ENCODE assay signal across 1 cellular context in the genomic region with DNA sequence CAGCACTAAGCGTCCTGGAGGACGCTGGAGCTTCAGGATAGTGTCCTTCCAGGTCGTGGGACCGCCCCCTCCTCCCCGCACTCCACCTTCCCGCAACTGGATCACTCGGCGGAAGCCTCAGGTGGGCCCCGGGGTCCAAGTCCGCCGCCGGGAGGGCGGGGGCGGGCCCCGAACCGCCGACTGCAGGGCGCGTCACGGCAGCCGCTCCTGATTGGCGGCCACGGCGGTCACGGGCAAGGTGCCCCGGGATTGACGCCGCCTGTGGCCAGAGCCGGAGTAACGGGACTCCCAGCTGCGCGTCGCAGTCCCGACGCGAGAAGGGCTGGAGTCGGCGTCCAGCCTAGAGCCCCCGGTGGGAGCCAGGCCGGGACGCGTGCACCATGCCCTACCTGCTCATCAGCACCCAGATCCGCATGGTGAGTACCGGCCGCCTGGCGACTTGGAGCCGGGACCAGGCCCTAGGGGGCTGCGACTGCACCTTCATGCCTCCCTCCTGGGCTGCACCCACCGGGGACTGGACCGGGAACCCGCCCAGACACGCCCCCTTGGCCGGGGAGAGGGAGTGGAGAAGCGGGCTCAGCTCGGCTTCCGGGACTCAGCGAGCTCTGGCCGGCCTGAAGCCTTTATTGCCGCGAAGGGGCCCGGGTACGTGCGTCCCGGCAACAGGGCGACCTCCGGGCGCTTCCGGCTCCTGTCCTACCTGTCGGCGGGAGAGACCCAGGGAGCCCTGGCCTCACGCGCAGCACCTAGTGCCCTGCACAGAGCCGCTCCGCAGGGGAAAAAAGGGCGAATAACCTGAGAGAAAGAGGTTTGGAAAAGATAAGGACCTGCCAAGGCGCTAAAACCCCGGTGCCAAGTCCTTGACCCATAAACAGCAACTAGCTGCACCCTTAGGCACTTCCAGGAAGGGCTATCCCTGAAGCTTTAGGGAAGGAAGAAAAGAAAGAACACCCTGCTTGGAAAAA.
TF ChIP-seq lines count a peak whose summit lies in the region.

A gene (plus strand): TSS at position 268 of the 965 bp plus-strand sequence. CDS start 113 bp downstream, at position 381.

TF ChIP-seq in HepG2, 621 proteins besides CTCF, POLR2A, EP300 and RAD21 (continued from another document and continues in another):
- TF ChIP-seq, protein P1, sequence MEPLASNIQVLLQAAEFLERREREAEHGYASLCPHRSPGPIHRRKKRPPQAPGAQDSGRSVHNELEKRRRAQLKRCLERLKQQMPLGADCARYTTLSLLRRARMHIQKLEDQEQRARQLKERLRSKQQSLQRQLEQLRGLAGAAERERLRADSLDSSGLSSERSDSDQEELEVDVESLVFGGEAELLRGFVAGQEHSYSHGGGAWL (CRISPR knock-in tag; IDR thresholded peaks at IDR 0.05): peak; percentile 98
- peak; percentile 67; the same call in 1 of the 2 replicates for TF ChIP-seq ETV6 (CRISPR knock-in tag; conservative IDR thresholded peaks at IDR 0.05)
- 0 out of 2 replicates have a peak, but pooled peaks have one; percentile 59 for TF ChIP-seq ZMAT3 (CRISPR knock-in tag; conservative IDR thresholded peaks at IDR 0.05)
- peak; percentile 89 for TF ChIP-seq BORCS8-MEF2B (CRISPR knock-in tag; IDR thresholded peaks at IDR 0.05)
- peak; percentile 49 for TF ChIP-seq RARA (CRISPR knock-in tag; IDR thresholded peaks at IDR 0.05)
- TF ChIP-seq, protein P2, sequence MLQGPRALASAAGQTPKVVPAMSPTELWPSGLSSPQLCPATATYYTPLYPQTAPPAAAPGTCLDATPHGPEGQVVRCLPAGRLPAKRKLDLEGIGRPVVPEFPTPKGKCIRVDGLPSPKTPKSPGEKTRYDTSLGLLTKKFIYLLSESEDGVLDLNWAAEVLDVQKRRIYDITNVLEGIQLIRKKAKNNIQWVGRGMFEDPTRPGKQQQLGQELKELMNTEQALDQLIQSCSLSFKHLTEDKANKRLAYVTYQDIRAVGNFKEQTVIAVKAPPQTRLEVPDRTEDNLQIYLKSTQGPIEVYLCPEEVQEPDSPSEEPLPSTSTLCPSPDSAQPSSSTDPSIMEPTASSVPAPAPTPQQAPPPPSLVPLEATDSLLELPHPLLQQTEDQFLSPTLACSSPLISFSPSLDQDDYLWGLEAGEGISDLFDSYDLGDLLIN (CRISPR knock-in tag; IDR thresholded peaks at IDR 0.05; ENCODE audit: borderline replicate concordance): peak; percentile 58; the same call in 1 of the 2 replicates
- TF ChIP-seq, protein P3, sequence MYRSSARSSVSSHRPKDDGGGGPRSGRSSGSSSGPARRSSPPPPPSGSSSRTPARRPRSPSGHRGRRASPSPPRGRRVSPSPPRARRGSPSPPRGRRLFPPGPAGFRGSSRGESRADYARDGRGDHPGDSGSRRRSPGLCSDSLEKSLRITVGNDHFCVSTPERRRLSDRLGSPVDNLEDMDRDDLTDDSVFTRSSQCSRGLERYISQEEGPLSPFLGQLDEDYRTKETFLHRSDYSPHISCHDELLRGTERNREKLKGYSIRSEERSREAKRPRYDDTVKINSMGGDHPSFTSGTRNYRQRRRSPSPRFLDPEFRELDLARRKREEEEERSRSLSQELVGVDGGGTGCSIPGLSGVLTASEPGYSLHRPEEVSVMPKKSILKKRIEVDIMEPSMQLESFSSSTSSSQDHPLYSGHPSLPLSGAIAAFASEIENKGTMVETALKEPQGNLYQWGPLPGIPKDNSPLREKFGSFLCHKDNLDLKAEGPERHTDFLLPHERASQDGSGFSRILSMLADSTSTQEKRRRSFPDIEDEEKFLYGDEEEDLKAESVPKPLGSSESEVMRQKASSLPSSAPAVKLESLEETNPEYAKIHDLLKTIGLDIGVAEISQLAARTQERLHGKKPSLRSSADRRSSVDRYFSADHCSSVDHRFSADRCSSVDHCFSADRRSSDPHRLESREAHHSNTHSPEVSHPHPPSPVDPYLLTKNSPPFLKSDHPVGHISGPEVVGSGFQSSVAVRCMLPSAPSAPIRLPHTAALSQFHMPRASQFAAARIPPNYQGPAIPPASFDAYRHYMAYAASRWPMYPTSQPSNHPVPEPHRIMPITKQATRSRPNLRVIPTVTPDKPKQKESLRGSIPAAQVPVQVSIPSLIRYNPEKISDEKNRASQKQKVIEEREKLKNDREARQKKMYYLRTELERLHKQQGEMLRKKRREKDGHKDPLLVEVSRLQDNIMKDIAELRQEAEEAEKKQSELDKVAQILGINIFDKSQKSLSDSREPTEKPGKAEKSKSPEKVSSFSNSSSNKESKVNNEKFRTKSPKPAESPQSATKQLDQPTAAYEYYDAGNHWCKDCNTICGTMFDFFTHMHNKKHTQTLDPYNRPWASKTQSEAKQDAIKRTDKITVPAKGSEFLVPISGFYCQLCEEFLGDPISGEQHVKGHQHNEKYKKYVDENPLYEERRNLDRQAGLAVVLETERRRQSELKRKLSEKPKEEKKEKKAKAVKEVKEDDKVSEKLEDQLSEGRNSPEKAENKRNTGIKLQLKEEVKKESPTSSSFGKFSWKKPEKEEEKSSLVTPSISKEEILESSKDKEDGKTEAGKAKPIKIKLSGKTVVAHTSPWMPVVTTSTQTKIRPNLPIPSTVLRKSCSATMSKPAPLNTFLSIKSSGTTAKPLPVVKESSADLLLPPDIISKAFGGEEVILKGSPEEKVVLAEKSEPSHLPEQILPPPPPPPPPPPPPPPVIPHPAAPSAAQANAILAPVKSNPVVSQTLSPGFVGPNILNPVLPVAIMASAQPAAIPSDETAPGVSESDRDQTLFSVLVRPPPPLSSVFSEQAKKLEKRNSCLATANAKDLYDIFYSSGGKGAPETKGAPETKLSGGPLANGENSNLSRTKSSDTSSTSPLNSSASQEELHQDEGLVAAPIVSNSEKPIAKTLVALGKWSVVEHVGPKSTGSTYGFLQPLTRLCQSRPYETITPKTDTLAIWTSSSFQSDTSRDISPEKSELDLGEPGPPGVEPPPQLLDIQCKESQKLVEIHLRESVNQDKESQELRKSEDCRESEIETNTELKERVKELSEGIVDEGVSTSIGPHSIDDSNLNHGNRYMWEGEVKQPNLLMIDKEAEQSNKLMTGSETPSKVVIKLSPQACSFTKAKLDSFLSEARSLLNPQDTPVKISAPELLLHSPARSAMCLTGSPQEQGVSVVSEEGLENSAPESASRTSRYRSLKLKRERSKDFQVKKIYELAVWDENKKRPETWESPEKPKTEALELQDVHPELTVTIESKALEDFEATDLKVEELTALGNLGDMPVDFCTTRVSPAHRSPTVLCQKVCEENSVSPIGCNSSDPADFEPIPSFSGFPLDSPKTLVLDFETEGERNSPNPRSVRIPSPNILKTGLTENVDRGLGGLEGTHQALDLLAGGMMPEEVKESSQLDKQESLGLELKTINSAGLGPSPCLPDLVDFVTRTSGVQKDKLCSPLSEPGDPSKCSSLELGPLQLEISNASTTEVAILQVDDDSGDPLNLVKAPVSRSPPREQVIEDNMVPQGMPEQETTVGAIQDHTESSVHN (CRISPR knock-in tag; IDR thresholded peaks at IDR 0.05): no peak
- peak; percentile 96 for TF ChIP-seq ZNF552 (CRISPR knock-in tag; IDR thresholded peaks at IDR 0.05; ENCODE audit: borderline replicate concordance)
- peak; percentile 81; the same call in 1 of the 2 replicates for TF ChIP-seq GABPB1 (CRISPR knock-in tag; IDR thresholded peaks at IDR 0.05)
- TF ChIP-seq NR2F2 (IDR thresholded peaks at IDR 0.05; ENCODE audit: borderline replicate concordance, low read depth): no peak
- TF ChIP-seq ZNF292 (CRISPR knock-in tag; IDR thresholded peaks at IDR 0.05; ENCODE audit: borderline replicate concordance, low read depth): 0 out of 2 replicates have a peak, but pooled peaks have one; percentile 29
- no peak for TF ChIP-seq STAG1 (CRISPR knock-in tag; IDR thresholded peaks at IDR 0.05)
- TF ChIP-seq SPEN (CRISPR knock-in tag; IDR thresholded peaks at IDR 0.05; ENCODE audit: low read depth): peak; percentile 79
- TF ChIP-seq KDM2A (CRISPR knock-in tag; IDR thresholded peaks at IDR 0.05; ENCODE audit: borderline replicate concordance, low read depth): peak; percentile 95; the same call in 1 of the 2 replicates
- TF ChIP-seq, protein P4, sequence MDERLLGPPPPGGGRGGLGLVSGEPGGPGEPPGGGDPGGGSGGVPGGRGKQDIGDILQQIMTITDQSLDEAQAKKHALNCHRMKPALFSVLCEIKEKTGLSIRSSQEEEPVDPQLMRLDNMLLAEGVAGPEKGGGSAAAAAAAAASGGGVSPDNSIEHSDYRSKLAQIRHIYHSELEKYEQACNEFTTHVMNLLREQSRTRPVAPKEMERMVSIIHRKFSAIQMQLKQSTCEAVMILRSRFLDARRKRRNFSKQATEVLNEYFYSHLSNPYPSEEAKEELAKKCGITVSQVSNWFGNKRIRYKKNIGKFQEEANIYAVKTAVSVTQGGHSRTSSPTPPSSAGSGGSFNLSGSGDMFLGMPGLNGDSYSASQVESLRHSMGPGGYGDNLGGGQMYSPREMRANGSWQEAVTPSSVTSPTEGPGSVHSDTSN (CRISPR knock-in tag; IDR thresholded peaks at IDR 0.05): peak; percentile 47; the same call in 1 of the 2 replicates
- peak; percentile 62; the same call in 1 of the 2 replicates for TF ChIP-seq HES4 (CRISPR knock-in tag; IDR thresholded peaks at IDR 0.05; ENCODE audit: borderline replicate concordance)
- TF ChIP-seq, protein P5, sequence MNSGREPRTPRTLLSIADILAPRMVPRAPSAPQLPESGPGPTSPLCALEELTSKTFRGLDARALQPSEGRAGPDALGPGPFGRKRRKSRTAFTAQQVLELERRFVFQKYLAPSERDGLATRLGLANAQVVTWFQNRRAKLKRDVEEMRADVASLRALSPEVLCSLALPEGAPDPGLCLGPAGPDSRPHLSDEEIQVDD (CRISPR knock-in tag; IDR thresholded peaks at IDR 0.05; ENCODE audit: borderline replicate concordance): peak; percentile 78; the same call in 1 of the 2 replicates
- TF ChIP-seq ZFY (CRISPR knock-in tag; IDR thresholded peaks at IDR 0.05): peak; percentile 71
- TF ChIP-seq GATAD1 (CRISPR knock-in tag; IDR thresholded peaks at IDR 0.05): peak; percentile 43; the same call in 1 of the 2 replicates
- no peak for TF ChIP-seq POLR2AphosphoS2 (IDR thresholded peaks at IDR 0.05; ENCODE audit: low read depth, low read length)
- TF ChIP-seq, protein P6, sequence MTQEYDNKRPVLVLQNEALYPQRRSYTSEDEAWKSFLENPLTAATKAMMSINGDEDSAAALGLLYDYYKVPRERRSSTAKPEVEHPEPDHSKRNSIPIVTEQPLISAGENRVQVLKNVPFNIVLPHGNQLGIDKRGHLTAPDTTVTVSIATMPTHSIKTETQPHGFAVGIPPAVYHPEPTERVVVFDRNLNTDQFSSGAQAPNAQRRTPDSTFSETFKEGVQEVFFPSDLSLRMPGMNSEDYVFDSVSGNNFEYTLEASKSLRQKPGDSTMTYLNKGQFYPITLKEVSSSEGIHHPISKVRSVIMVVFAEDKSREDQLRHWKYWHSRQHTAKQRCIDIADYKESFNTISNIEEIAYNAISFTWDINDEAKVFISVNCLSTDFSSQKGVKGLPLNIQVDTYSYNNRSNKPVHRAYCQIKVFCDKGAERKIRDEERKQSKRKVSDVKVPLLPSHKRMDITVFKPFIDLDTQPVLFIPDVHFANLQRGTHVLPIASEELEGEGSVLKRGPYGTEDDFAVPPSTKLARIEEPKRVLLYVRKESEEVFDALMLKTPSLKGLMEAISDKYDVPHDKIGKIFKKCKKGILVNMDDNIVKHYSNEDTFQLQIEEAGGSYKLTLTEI (CRISPR knock-in tag; conservative IDR thresholded peaks at IDR 0.05): no peak
- TF ChIP-seq NFATC3 (CRISPR knock-in tag; IDR thresholded peaks at IDR 0.05): 0 out of 2 replicates have a peak, but pooled peaks have one; percentile 15
- peak; percentile 48; the same call in 1 of the 2 replicates for TF ChIP-seq ZNF879 (CRISPR knock-in tag; IDR thresholded peaks at IDR 0.05)
- peak; percentile 73; the same call in 1 of the 2 replicates for TF ChIP-seq ZSCAN30 (CRISPR knock-in tag; IDR thresholded peaks at IDR 0.05)
- no peak for TF ChIP-seq ZFYVE20 (CRISPR knock-in tag; IDR thresholded peaks at IDR 0.05; ENCODE audit: borderline replicate concordance, low read depth)
- no peak for TF ChIP-seq NFE2 (CRISPR knock-in tag; IDR thresholded peaks at IDR 0.05)
- TF ChIP-seq SALL2 (CRISPR knock-in tag; IDR thresholded peaks at IDR 0.05): peak; percentile 89; the same call in 1 of the 2 replicates
- TF ChIP-seq ZNF780A (CRISPR knock-in tag; IDR thresholded peaks at IDR 0.05): no peak
- peak; percentile 78; the same call in 1 of the 2 replicates for TF ChIP-seq ZSCAN31 (CRISPR knock-in tag; IDR thresholded peaks at IDR 0.05; ENCODE audit: low read depth)
- TF ChIP-seq ZNF124 (CRISPR knock-in tag; IDR thresholded peaks at IDR 0.05): 0 out of 2 replicates have a peak, but pooled peaks have one; percentile 41
- TF ChIP-seq ZNF354B (CRISPR knock-in tag; IDR thresholded peaks at IDR 0.05): 0 out of 2 replicates have a peak, but pooled peaks have one; percentile 21
- peak; percentile 80 for TF ChIP-seq SALL1 (CRISPR knock-in tag; IDR thresholded peaks at IDR 0.05)
- TF ChIP-seq, protein P7, sequence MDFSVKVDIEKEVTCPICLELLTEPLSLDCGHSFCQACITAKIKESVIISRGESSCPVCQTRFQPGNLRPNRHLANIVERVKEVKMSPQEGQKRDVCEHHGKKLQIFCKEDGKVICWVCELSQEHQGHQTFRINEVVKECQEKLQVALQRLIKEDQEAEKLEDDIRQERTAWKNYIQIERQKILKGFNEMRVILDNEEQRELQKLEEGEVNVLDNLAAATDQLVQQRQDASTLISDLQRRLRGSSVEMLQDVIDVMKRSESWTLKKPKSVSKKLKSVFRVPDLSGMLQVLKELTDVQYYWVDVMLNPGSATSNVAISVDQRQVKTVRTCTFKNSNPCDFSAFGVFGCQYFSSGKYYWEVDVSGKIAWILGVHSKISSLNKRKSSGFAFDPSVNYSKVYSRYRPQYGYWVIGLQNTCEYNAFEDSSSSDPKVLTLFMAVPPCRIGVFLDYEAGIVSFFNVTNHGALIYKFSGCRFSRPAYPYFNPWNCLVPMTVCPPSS (IDR thresholded peaks at IDR 0.05): no peak
- TF ChIP-seq TCF7L2 (IDR thresholded peaks at IDR 0.05; ENCODE audit: low read depth, low read length): no peak
- no peak; the same call in 1 of the 2 replicates for TF ChIP-seq YEATS4 (CRISPR knock-in tag; IDR thresholded peaks at IDR 0.05; ENCODE audit: borderline replicate concordance)
